In the genomic region with DNA sequence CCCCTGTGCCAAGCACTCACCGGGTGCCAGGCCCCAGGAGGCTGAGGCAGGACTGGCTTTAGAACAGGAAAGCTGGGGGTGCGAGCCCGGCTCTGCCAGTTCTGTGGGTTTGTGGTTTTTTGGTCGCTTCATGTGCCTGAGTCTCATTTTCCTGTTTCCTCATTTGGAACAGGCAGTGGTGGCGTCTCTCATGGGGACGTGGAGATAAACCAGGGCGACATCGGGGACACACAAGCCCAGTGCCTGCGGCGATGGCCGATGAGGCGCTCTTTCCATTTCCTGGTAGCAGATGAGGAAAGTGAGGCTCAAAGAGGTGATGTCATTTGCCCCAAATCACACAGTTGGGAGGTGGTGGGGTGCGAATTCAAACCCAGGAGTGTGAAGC, we compare ENCODE assay signal across 11 cellular contexts. TPM values are rescaled to one million over a fixed set of nuclear protein-coding genes. Genes with fewer than 3 reads are reported as not detected.
DNase-seq lines count a peak whose midpoint lies in the region; ATAC-seq, FAIRE-seq and TF ChIP-seq lines count a peak whose summit lies in the region.
"Had no signal": no experiment of that assay in that cellular context is flagged by ENCODE, and none has a peak within 500 bp of the region (broad histone marks: within the 10 kb centered on the region; RNA-seq: fewer than 3 reads in every experiment).

No MANE protein-coding gene starts in this region.

- no peaks in the 10 kb centered on the region for H3K9me3 Mint-ChIP-seq in activated B cell treated with CpG ODN at 0.5 μM for 24 hours
- H3K9me3 Mint-ChIP-seq: type B pancreatic cell had no signal

- no peaks in the 10 kb centered on the region for H3K9me2 ChIP-seq in Karpas-422 (replicated peaks; ENCODE audit: insufficient read depth, low read length)

- FAIRE-seq in HTR-8/SVneo (lab: Jason Lieb, UNC), result no peak

- peaks cover 6% of the 10 kb centered on the region for H3K27me3 Mint-ChIP-seq in activated B cell treated with CpG ODN at 0.5 μM for 24 hours
- H3K27me3 Mint-ChIP-seq: type B pancreatic cell had no signal

- H3K9ac ChIP-seq in Karpas-422 (ENCODE audit: low read length), result peak overlapping the region; percentile 28; the same call in 1 of the 2 replicates

- no peak overlapping the region for H3K27ac Mint-ChIP-seq in activated B cell treated with CpG ODN at 0.5 μM for 24 hours
- H3K27ac Mint-ChIP-seq: type B pancreatic cell had no signal

- H3K27me3 ChIP-seq in Karpas-422 (ENCODE audit: low read length), result no peaks in the 10 kb centered on the region

- H3K4me3 Mint-ChIP-seq in activated B cell treated with CpG ODN at 0.5 μM for 24 hours, result no peak overlapping the region
- H3K4me3 Mint-ChIP-seq: type B pancreatic cell had no signal

- H3K4me1 ChIP-seq in Karpas-422 (ENCODE audit: low read length), result peaks cover 21% of the 10 kb centered on the region

- H3K36me3 Mint-ChIP-seq in activated B cell treated with CpG ODN at 0.5 μM for 24 hours (ENCODE audit: low read depth), result no peaks in the 10 kb centered on the region
- H3K36me3 Mint-ChIP-seq: type B pancreatic cell had no signal

- POLR2A ChIA-PET in activated B cell treated with CpG ODN at 0.5 μM for 24 hours (lab: Charles Lee), result interaction anchor here (0.7 kb wide), 1 partner anchor 563 kb away, joined by 3 read pairs; no protein-coding TSS in a partner anchor

- no peak for TF ChIP-seq CTCF in activated B cell treated with CpG ODN at 0.5 μM for 24 hours (IDR thresholded peaks at IDR 0.05)

- no peak overlapping the region for H3K27ac ChIP-seq in Karpas-422 (ENCODE audit: low read length)

- H4K20me1 ChIP-seq in Karpas-422 (ENCODE audit: insufficient read depth, low read depth, low read length), result no peaks in the 10 kb centered on the region

- no peaks in the 10 kb centered on the region for H3K9me3 ChIP-seq in Karpas-422 (ENCODE audit: low read length)

- H3K4me2 ChIP-seq in Karpas-422 (ENCODE audit: low read depth, low read length, poor library complexity, severe bottlenecking), result peak overlapping the region; percentile 33

- peaks cover 13% of the 10 kb centered on the region for H3K4me1 Mint-ChIP-seq in activated B cell treated with CpG ODN at 0.5 μM for 24 hours

- intact Hi-C loops in activated B cell treated with CpG ODN at 0.5 μM for 24 hours (cut with micrococcal nuclease), result no loop called here

- no peaks in the 10 kb centered on the region for H3K36me3 ChIP-seq in Karpas-422 (ENCODE audit: insufficient read depth, low read length)

- CTCF ChIA-PET in activated B cell treated with CpG ODN at 0.5 μM for 24 hours (lab: Charles Lee), result no interaction called here

- ATAC-seq in activated B cell treated with CpG ODN at 0.5 μM for 24 hours (ENCODE audit: low read depth) (peak; percentile 25), esophagus mucosa (peak; percentile 55), GM19467 (IDR thresholded peaks at IDR 0.05; ENCODE audit: unreplicated experiment) (no peak), GM19455 (IDR thresholded peaks at IDR 0.05; ENCODE audit: unreplicated experiment) (no peak)

- no peak for DNase-seq in Karpas-422
- no peak for DNase-seq in activated B cell treated with CpG ODN at 0.5 μM for 24 hours
- DNase-seq in stimulated activated CD8-positive, alpha-beta memory T cell treated with anti-CD3 and anti-CD28 coated beads, Interleukin-4, amount 100 ng/mL, for 4 hours (ENCODE audit: low read depth in 2 of 2, low spot score in 1 of 2), result peak; percentile 13 to 15
- DNase-seq in HTR-8/SVneo (ENCODE audit: insufficient read length, low spot score), result no peak
- DNase-seq in AG20443 (ENCODE audit: low spot score), result no peak
- DNase-seq: islet precursor cell, NCI-H1048 had no signal

- 0 out of 2 replicates have a peak overlapping the region, but pooled peaks have one; percentile 20 for H2AFZ ChIP-seq in Karpas-422 (ENCODE audit: low read length)

- no peak overlapping the region for H3K4me3 ChIP-seq in Karpas-422 (ENCODE audit: low read length)

- H3K79me2 ChIP-seq in Karpas-422 (ENCODE audit: low read length), result no peaks in the 10 kb centered on the region

RNA-seq across cellular contexts. Expression of gene CHKA, which starts 20.8 kb away (rescaled TPM):
- 35.8 and 51.3 TPM in 2 replicates for total RNA-seq in Karpas-422 (2014; rRNA removed; shearing (Covaris generic); ENCODE audit: low replicate concordance)
- total RNA-seq in activated B cell treated with CpG ODN at 0.5 μM for 24 hours (11.9 and 16.1 TPM in 2 replicates), esophagus mucosa (2.3 TPM)

Comparison
In these comparisons a context has a peak if more than half of its experiments do, and no peak if none do; other contexts are left out.
1. DNase-seq: peak in stimulated activated CD8-positive, alpha-beta memory T cell treated with anti-CD3 and anti-CD28 coated beads, Interleukin-4, amount 100 ng/mL, for 4 hours (2 of 2); none in Karpas-422 (single experiment), activated B cell treated with CpG ODN at 0.5 μM for 24 hours (single experiment), HTR-8/SVneo (single experiment) and AG20443 (single experiment).
2. ATAC-seq: peak in activated B cell treated with CpG ODN at 0.5 μM for 24 hours (single experiment) and esophagus mucosa (single experiment); none in GM19467 (single experiment) and GM19455 (single experiment).